In genomic region chr7:5597772-5598171, GRCh38 we compare ENCODE assay signal across 11 cellular contexts. TPM values are rescaled to one million over a fixed set of nuclear protein-coding genes. Genes with fewer than 3 reads are reported as not detected.
DNase-seq lines count a peak whose midpoint lies in the region; ATAC-seq, FAIRE-seq and TF ChIP-seq lines count a peak whose summit lies in the region.
"Had no signal": no experiment of that assay in that cellular context is flagged by ENCODE, and none has a peak within 500 bp of the region (broad histone marks: within the 10 kb centered on the region; RNA-seq: fewer than 3 reads in every experiment).

No MANE protein-coding gene starts in this region.

- intact Hi-C loops in K562 (cut with micrococcal nuclease): loop anchor here (1.0 kb wide), 1 partner anchor 23 kb away; no protein-coding TSS in a partner anchor

- H3K27me3 ChIP-seq in K562 (ENCODE audit: control insufficient read depth in 2 of 2, insufficient read depth in 2 of 2, low read length in 2 of 2) (no peaks in the 10 kb centered on the region), layer of hippocampus (ENCODE audit: control insufficient read depth, insufficient read depth, low read length) (no peaks in the 10 kb centered on the region), upper lobe of left lung (peaks cover 0 to 22% (median 8%) of the 10 kb centered on the region in 4 donors), tibial nerve (peaks cover 0 to 25% of the 10 kb centered on the region in 2 donors)

- TF ChIP-seq RAD21 in K562 (CRISPR knock-in tag; conservative IDR thresholded peaks at IDR 0.05 in 1 of 2, IDR thresholded peaks at IDR 0.05 in 1 of 2): no peak

- H4K20me1 ChIP-seq in K562 (replicated peaks; ENCODE audit: control insufficient read depth, insufficient read depth, low read length): peaks cover 30% of the 10 kb centered on the region

- peak overlapping the region; percentile 39 to 88 for H3K9ac ChIP-seq in K562 (ENCODE audit: insufficient read depth in 1 of 2, low read depth in 2 of 2, low read length in 2 of 2)

- H3K4me2 ChIP-seq in K562 (ENCODE audit: insufficient read depth, low read length): peak overlapping the region; percentile 78

- no peaks in the 10 kb centered on the region for H3K9me3 ChIP-seq in K562 (replicated peaks; ENCODE audit: control insufficient read depth, insufficient read depth, low read depth, low read length)
- H3K9me3 ChIP-seq in upper lobe of left lung: no peaks in the 10 kb centered on the region
- no peaks in the 10 kb centered on the region for H3K9me3 ChIP-seq in tibial nerve
- H3K9me3 ChIP-seq: left ventricle myocardium inferior had no signal

- no TSS peak for BruUV-seq in K562 (replicated peaks; lab: Mats Ljungman, UMichigan)

- CTCF ChIA-PET in K562 (lab: Yijun Ruan, JAX; ENCODE audit: low intra/inter-chr PET ratio): no interaction called here

- in situ Hi-C loops in K562 (cut with MboI): no loop called here

- no peaks in the 10 kb centered on the region for H3K9me1 ChIP-seq in K562 (ENCODE audit: control insufficient read depth, insufficient read depth, low read length)

- TF ChIP-seq CTCF in K562 (IDR thresholded peaks at IDR 0.05 in 2 of 3, conservative IDR thresholded peaks at IDR 0.05 in 1 of 3; ENCODE audit: insufficient read depth in 2 of 3, low read depth in 1 of 3, low read length in 3 of 3): no peak
- no peak for TF ChIP-seq CTCF in upper lobe of left lung (IDR thresholded peaks at IDR 0.05)
- TF ChIP-seq CTCF in tibial nerve (IDR thresholded peaks at IDR 0.05): no peak

- H2AFZ ChIP-seq in K562 (ENCODE audit: low read depth, low read length): no peak overlapping the region

- ATAC-seq in K562: no peak
- ATAC-seq in upper lobe of left lung (ENCODE audit: low FRiP score in 2 of 2): no peak

- DNase-seq in NCI-H82 (lab: John Stamatoyannopoulos, UW): peak; percentile 75
- no peak for DNase-seq in NCI-H82 treated with DMSO at 0.1 percent for 48 hours (lab: John Stamatoyannopoulos, UW; ENCODE audit: unreplicated experiment)
- peak in 2 of 4 experiments; percentile 39 to 56 for DNase-seq in K562 (ENCODE audit: extremely low read depth in 1 of 4, low spot score in 3 of 4)
- DNase-seq in upper lobe of left lung: no peak
- no peak for DNase-seq in tibial nerve (ENCODE audit: low spot score in 2 of 2)
- no peak for DNase-seq in DMS53 treated with DMSO at 0.1 percent for 48 hours (lab: John Stamatoyannopoulos, UW; ENCODE audit: unreplicated experiment)
- no peak for DNase-seq in effector CD8-positive, alpha-beta T cell (lab: John Stamatoyannopoulos, UW)
- DNase-seq: activated CD8-positive, alpha-beta memory T cell treated with anti-CD3 and anti-CD28 coated beads for 24 hours; aorta; left ventricle myocardium inferior had no signal

- H3K36me3 ChIP-seq in K562 (ENCODE audit: control insufficient read depth, insufficient read depth, low read length) (peaks cover 43% of the 10 kb centered on the region), upper lobe of left lung (no peaks in the 10 kb centered on the region), tibial nerve (no peaks in the 10 kb centered on the region)
- H3K36me3 ChIP-seq: left ventricle myocardium inferior had no signal

- 27% methylated on average over 7 of the region's 8 CpGs for WGBS in K562 (ENCODE audit: insufficient coverage, low coverage, missing lambda C conversion rate)
- 76 to 80% methylated on average over 8 of the region's 8 CpGs for WGBS in upper lobe of left lung, 2 donors
- 65 to 74% methylated on average over 5 to 8 of the region's 8 CpGs for WGBS in tibial nerve, 2 donors

- TF ChIP-seq POLR2A in K562 (conservative IDR thresholded peaks at IDR 0.05) (peak; percentile 38; the same call in 1 of the 2 replicates), upper lobe of left lung (IDR thresholded peaks at IDR 0.05) (no peak), tibial nerve (IDR thresholded peaks at IDR 0.05) (no peak)

- TF ChIP-seq EP300 in K562 (IDR thresholded peaks at IDR 0.05; ENCODE audit: low read length): no peak
- TF ChIP-seq EP300 in upper lobe of left lung (IDR thresholded peaks at IDR 0.05): no peak
- TF ChIP-seq EP300 in tibial nerve (IDR thresholded peaks at IDR 0.05): no peak

- H3K4me1 ChIP-seq in K562 (replicated peaks in 1 of 2; ENCODE audit: control insufficient read depth in 2 of 2, insufficient read depth in 2 of 2, low read length in 2 of 2) (peaks cover 30 to 74% of the 10 kb centered on the region in 2 experiments), upper lobe of left lung (peaks cover 41 to 66% (median 50%) of the 10 kb centered on the region in 4 donors), tibial nerve (peaks cover 0 to 67% (median 23%) of the 10 kb centered on the region in 4 donors)

- no peak for FAIRE-seq in K562 (lab: Jason Lieb, UNC)

- H3K27ac ChIP-seq in K562 (ENCODE audit: extremely low read depth, low read depth, low read length) (peak overlapping the region; percentile 65), layer of hippocampus (ENCODE audit: low read depth, low read length) (peak overlapping the region; percentile 65), upper lobe of left lung (peak overlapping the region in 3 of 4 donors; percentile 12 to 60 (median 23)), tibial nerve (peak overlapping the region in 2 of 4 donors; percentile 48 to 64)
- H3K27ac ChIP-seq: left ventricle myocardium inferior had no signal

- H3K4me3 ChIP-seq in K562: peak overlapping the region; percentile 40
- no peak overlapping the region for H3K4me3 ChIP-seq in upper lobe of left lung
- no peak overlapping the region for H3K4me3 ChIP-seq in tibial nerve
- H3K4me3 ChIP-seq: left ventricle myocardium inferior had no signal

- POLR2A ChIA-PET in K562 (lab: Yijun Ruan, JAX): interaction anchor here (0.6 to 2.2 kb wide), 8 partner anchors 8 to 699 kb away, joined by 3 to 11 read pairs (median 4); no protein-coding TSS in a partner anchor

- H3K79me2 ChIP-seq in K562 (ENCODE audit: control insufficient read depth, insufficient read depth, low read length): peaks cover 97% of the 10 kb centered on the region

TF ChIP-seq in K562, 482 proteins besides CTCF, POLR2A, EP300 and RAD21 (continues in another document):
- TF ChIP-seq POLR2AphosphoS5 (IDR thresholded peaks at IDR 0.05; ENCODE audit: control insufficient read depth, insufficient read depth, low read depth, low read length): peak; percentile 27; the same call in 1 of the 2 replicates
- peak; percentile 35; the same call in 1 of the 2 replicates for TF ChIP-seq ZBTB7A (IDR thresholded peaks at IDR 0.05; ENCODE audit: borderline replicate concordance, control insufficient read depth, low read depth, low read length)
- TF ChIP-seq FOXP4 (CRISPR knock-in tag; IDR thresholded peaks at IDR 0.05; ENCODE audit: borderline replicate concordance): no peak
- peak in 1 of 2 experiments; percentile 35; a peak in 1 of 4 replicates for TF ChIP-seq MAZ (CRISPR knock-in tag; conservative IDR thresholded peaks at IDR 0.05 in 1 of 2, IDR thresholded peaks at IDR 0.05 in 1 of 2)
- no peak for TF ChIP-seq CXXC5 (CRISPR knock-in tag; IDR thresholded peaks at IDR 0.05)
- TF ChIP-seq FIP1L1 (IDR thresholded peaks at IDR 0.05; ENCODE audit: low read depth, low read length, poor library complexity, severe bottlenecking): no peak
- TF ChIP-seq ZNF263 (CRISPR knock-in tag; IDR thresholded peaks at IDR 0.05; ENCODE audit: borderline replicate concordance): peak; percentile 92
- TF ChIP-seq SMARCA4 (IDR thresholded peaks at IDR 0.05): 0 out of 2 replicates have a peak, but pooled peaks have one; percentile 45
- TF ChIP-seq, protein P1, sequence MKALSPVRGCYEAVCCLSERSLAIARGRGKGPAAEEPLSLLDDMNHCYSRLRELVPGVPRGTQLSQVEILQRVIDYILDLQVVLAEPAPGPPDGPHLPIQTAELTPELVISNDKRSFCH (CRISPR knock-in tag; IDR thresholded peaks at IDR 0.05): no peak
- TF ChIP-seq, protein P1 (tag; IDR thresholded peaks at IDR 0.05): peak; percentile 32; the same call in 1 of the 2 replicates
- no peak for TF ChIP-seq ZNF696 (CRISPR knock-in tag; conservative IDR thresholded peaks at IDR 0.05)

RNA-seq across cellular contexts. Expression of gene FSCN1, which starts 5.2 kb away (rescaled TPM):
- 24.2 and 122 TPM in 2 replicates for total RNA-seq in K562 (2011; cell fraction: chromatin; rRNA removed; ENCODE audit: low replicate concordance)
- total RNA-seq in K562 (2011; cell fraction: nucleolus; rRNA removed): 145 and 156 TPM in 2 replicates
- total RNA-seq in K562 (2011; cell fraction: nucleoplasm; rRNA removed): 58.0 and 62.1 TPM in 2 replicates
- 265 and 319 TPM in 2 replicates for total RNA-seq in K562 (2014; rRNA removed)
- 20.9 and 29.5 TPM in 2 replicates for total RNA-seq in K562 (2014; rRNA removed; fragmentation: Illumina TruSeq; extraction: Trizol)
- total RNA-seq in K562 (2015; rRNA removed; fragmentation: Illumina TruSeq; extraction: Trizol): 95.1 and 107 TPM in 2 replicates
- 414 and 417 TPM in 2 replicates for total RNA-seq in K562 (2021)
- polyA plus RNA-seq in K562 (2011; rRNA removed): 38.7 and 106 TPM in 2 replicates
- polyA plus RNA-seq in K562 (2011; cell fraction: cytosol; rRNA removed): 83.6 and 256 TPM in 2 replicates
- polyA plus RNA-seq in K562 (2011; cell fraction: nucleus; rRNA removed): 66.4 and 105 TPM in 2 replicates
- polyA plus RNA-seq in K562 (2012): 253 and 255 TPM in 2 replicates
- 64.1 and 142 TPM in 2 replicates for polyA plus RNA-seq in K562 (2014; fragmentation: Illumina TruSeq; extraction: Trizol)
- 1 to 10 TPM in 1 of 2 experiments, under 1 TPM in 1; 0.70 to 1.2 TPM for polyA plus RNA-seq in K562 (2014; fragmentation: Nextera tagmentation; extraction: Ambion mirVana)
- polyA plus RNA-seq in K562 (2014; rRNA removed): 186 and 202 TPM in 2 replicates
- 23.1 and 29.3 TPM in 2 replicates for polyA minus RNA-seq in K562 (2011; rRNA and poly(A)+ RNA removed)
- 186 and 269 TPM in 2 replicates for polyA minus RNA-seq in K562 (2011; cell fraction: cytosol; rRNA and poly(A)+ RNA removed)
- polyA minus RNA-seq in K562 (2011; cell fraction: nucleus; rRNA and poly(A)+ RNA removed): 66.0 and 87.2 TPM in 2 replicates
- total RNA-seq in upper lobe of left lung: 10 to 100 TPM in 5 of 6 donors, 1 to 10 TPM in 1; 9.7 to 77.3 (median 25.5) TPM
- total RNA-seq in tibial nerve: 100 to 1,000 TPM in 3 of 4 donors, 10 to 100 TPM in 1; 88.8 to 197 (median 145) TPM
